ENCODE assay signal across 8 cellular contexts in genomic region chr11:119920666-119921065, GRCh38.
"Had no signal": no experiment of that assay in that cellular context is flagged by ENCODE, and none has a peak within 500 bp of the region (broad histone marks: within the 10 kb centered on the region; RNA-seq: fewer than 3 reads in every experiment).

No MANE protein-coding gene starts in this region.

- H3K9me3 Mint-ChIP-seq: H9, HFFc6 had no signal

- H3K27ac Mint-ChIP-seq: H9, HFFc6, IgD-negative memory B cell had no signal

- ATAC-seq: HCT116, HepG2 had no signal

- H3K27ac ChIP-seq: GM23248, HL-60 had no signal

- H3K4me3 Mint-ChIP-seq: H9, HFFc6, IgD-negative memory B cell had no signal

- H2AFZ ChIP-seq: GM23248 had no signal

- H3K4me1 Mint-ChIP-seq: IgD-negative memory B cell had no signal

- H3K36me3 Mint-ChIP-seq: IgD-negative memory B cell had no signal

- DNase-seq: GM23248, H9, HFFc6, KBM-7 had no signal

- H3K4me3 ChIP-seq: GM23248 had no signal
